2 cellular contexts compared by ENCODE assay signal in the genomic region with DNA sequence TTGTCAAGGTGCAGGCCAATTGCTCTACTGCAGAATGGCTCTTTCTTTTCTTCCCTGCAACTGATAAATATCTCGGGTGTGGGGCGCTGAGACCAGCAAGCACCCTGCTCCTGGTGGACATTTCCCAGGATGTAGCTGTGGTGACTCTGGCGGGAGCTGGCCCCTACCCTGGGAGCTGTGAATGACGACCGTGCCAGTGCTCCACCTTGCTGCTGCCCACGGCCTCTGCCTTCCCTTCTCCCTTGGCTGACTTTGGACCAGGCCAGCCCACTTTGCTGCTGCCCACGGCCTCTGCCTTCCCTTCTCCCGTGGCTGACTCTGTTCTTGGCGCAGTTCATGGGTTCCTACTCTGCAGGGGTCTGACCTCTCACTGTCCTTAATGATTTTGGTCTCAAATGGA.
A peak's percentile ranks its signal among the peaks of the same experiment; 100 is the strongest.
TF ChIP-seq lines count a peak whose summit lies in the region.

No MANE protein-coding gene starts in this region.

TF ChIP-seq in HEK293, 187 proteins besides CTCF, POLR2A, EP300 and RAD21:
- TF ChIP-seq ZNF146 (tag by site-specific recombination; IDR thresholded peaks at IDR 0.05) (no peak), EGR2 (tag by site-specific recombination; IDR thresholded peaks at IDR 0.05; ENCODE audit: low read depth) (peak; percentile 66; the same call in 1 of the 2 replicates), ZNF548 (tag by site-specific recombination; IDR thresholded peaks at IDR 0.05) (no peak), KLF1 (tag by site-specific recombination; IDR thresholded peaks at IDR 0.05) (no peak)

TF ChIP-seq in H1, 55 proteins besides CTCF, POLR2A, EP300 and RAD21:
- TF ChIP-seq BRCA1 (IDR thresholded peaks at IDR 0.05; ENCODE audit: low read depth, low read length) (no peak), SP2 (IDR thresholded peaks at IDR 0.05; ENCODE audit: low read length) (no peak), JUND (IDR thresholded peaks at IDR 0.05; ENCODE audit: low read length) (no peak), ZNF274 (IDR thresholded peaks at IDR 0.05; ENCODE audit: borderline replicate concordance, extremely low read depth, low read length) (no peak), RFX5 (IDR thresholded peaks at IDR 0.05; ENCODE audit: borderline replicate concordance, low read depth, low read length) (no peak), RXRA (IDR thresholded peaks at IDR 0.05; ENCODE audit: insufficient read depth, low read depth, low read length) (no peak), POU5F1 (IDR thresholded peaks at IDR 0.05; ENCODE audit: low read depth, low read length) (no peak), CTBP2 (IDR thresholded peaks at IDR 0.05; ENCODE audit: borderline replicate concordance, insufficient read depth, insufficient read length, low read length) (no peak), ASH2L (IDR thresholded peaks at IDR 0.05; ENCODE audit: low read length) (no peak), SP4 (IDR thresholded peaks at IDR 0.05; ENCODE audit: low read length) (no peak), RBBP5 (IDR thresholded peaks at IDR 0.05; ENCODE audit: borderline replicate concordance, low read depth, low read length) (no peak)
- TF ChIP-seq, protein P1, sequence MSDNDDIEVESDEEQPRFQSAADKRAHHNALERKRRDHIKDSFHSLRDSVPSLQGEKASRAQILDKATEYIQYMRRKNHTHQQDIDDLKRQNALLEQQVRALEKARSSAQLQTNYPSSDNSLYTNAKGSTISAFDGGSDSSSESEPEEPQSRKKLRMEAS (IDR thresholded peaks at IDR 0.05), result no peak
